ENCODE assay signal across 35 cellular contexts in the genomic region with DNA sequence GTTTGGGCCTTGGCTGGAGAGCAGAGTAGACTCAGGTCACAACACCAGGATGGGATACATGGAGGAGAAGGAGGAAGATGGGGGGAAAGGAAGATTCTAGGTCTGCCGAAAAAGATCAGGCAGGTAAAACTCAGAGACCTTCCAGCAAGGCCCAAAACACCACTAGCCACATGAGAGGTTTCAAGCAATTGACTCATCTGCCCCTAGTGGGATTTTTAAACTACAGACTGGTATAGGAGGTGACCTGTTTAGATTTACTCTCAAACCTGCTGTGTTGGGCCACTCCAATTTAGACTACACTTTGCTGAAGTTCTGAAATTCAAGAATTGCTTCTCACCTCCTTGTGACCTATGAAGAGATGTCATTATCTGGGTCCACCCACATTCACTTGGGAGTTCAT.
"Had no signal": no experiment of that assay in that cellular context is flagged by ENCODE, and none has a peak within 500 bp of the region (broad histone marks: within the 10 kb centered on the region; RNA-seq: fewer than 3 reads in every experiment).

No MANE protein-coding gene starts in this region.

- H3K36me3 ChIP-seq: Peyer's patch, SJSA1 had no signal

- H3K4me1 ChIP-seq: Peyer's patch, SJSA1 had no signal

- H3K9me3 ChIP-seq: Peyer's patch, SJSA1, SK-N-SH had no signal

- H3K36me3 Mint-ChIP-seq: activated CD4-positive, alpha-beta memory T cell treated with anti-CD3 and anti-CD28 coated beads for 36 hours; activated naive CD4-positive, alpha-beta T cell treated with anti-CD3 and anti-CD28 coated beads, Interleukin-2, amount 10 ng/mL, durations not matched to agents 7 days and 5 days; activated naive CD8-positive, alpha-beta T cell; brain had no signal

- H3K4me3 Mint-ChIP-seq: activated B cell treated with CpG ODN at 0.5 μM for 24 hours; activated CD4-positive, alpha-beta memory T cell treated with anti-CD3 and anti-CD28 coated beads for 36 hours; activated naive CD4-positive, alpha-beta T cell treated with anti-CD3 and anti-CD28 coated beads, Interleukin-2, amount 10 ng/mL, durations not matched to agents 7 days and 5 days; activated naive CD8-positive, alpha-beta T cell; activated naive CD8-positive, alpha-beta T cell treated with anti-CD3 and anti-CD28 coated beads, Interleukin-2, amount 50 U/mL, for 24 hours; activated T-cell treated with anti-CD3 and anti-CD28 coated beads, Interleukin-2, amount 50 U/mL, for 4 hours; activated T-helper 1 cell treated with anti-CD3 and anti-CD28 coated beads, Interleukin-12 subunit alpha, Interleukin-12 subunit beta, Interleukin-2, Interleukin-4 antibody, amounts not matched to agents 30 ng/mL and 10 ng/mL and 1 ng/mL, durations not matched to agents 14 hours and 24 hours and 36 hours; brain; T-helper 1 cell treated with Interleukin-12 subunit alpha and Interleukin-12 subunit beta and Interleukin-4 antibody, amounts not matched to agents 30 μg/mL and 1 μg/mL, for 36 hours; T-helper 2 cell treated with Interferon-gamma antibody and Interleukin-4, amounts not matched to agents 5 μg/mL and 100 μg/mL, for 36 hours had no signal

- DNase-seq: activated B cell treated with CpG ODN at 0.5 μM for 24 hours; activated CD4-positive, alpha-beta memory T cell treated with anti-CD3 and anti-CD28 coated beads for 36 hours; activated CD4-positive, alpha-beta T cell treated with anti-CD3 and anti-CD28 coated beads for 4 hours; activated CD4-positive, alpha-beta T cell treated with anti-CD3 and anti-CD28 coated beads, Interleukin-2, amount 50 U/mL, for 1 hour; activated CD4-positive, CD25-positive, alpha-beta regulatory T cell treated with anti-CD3 and anti-CD28 coated beads, Interleukin-2, amount 50 U/mL, for 72 hours; activated CD8-positive, alpha-beta memory T cell treated with anti-CD3 and anti-CD28 coated beads, Interleukin-2, amount 50 U/mL, for 4 hours; activated gamma-delta T cell treated with Interleukin-2 at 50 U/mL for 16 hours; activated naive CD4-positive, alpha-beta T cell treated with anti-CD3 and anti-CD28 coated beads, Interleukin-2, amount 10 ng/mL, durations not matched to agents 7 days and 5 days; activated naive CD8-positive, alpha-beta T cell treated with anti-CD3 and anti-CD28 coated beads, Interleukin-2, amount 50 U/mL, for 24 hours; activated T-cell treated with anti-CD3 and anti-CD28 coated beads for 4 hours; activated T-cell treated with anti-CD3 and anti-CD28 coated beads, Interleukin-2, amount 50 U/mL, for 4 hours; anterior cingulate cortex; MM.1S; MV-4-11; NCI-H1105; NCI-H1436; NCI-H1694; NCI-H2029; NCI-H2171 treated with DMSO at 0.1 percent for 48 hours; NCI-H2227 treated with DMSO at 0.1 percent for 48 hours; NCI-H446; NCI-H510A treated with DMSO at 0.1 percent for 48 hours; NCI-H526 treated with DMSO at 0.1 percent for 48 hours; NCI-H774; Peyer's patch; RPMI8226; SHP77 treated with DMSO at 0.1 percent for 48 hours; SK-N-SH had no signal

- H3K27ac Mint-ChIP-seq: activated B cell treated with CpG ODN at 0.5 μM for 24 hours; activated CD4-positive, alpha-beta memory T cell treated with anti-CD3 and anti-CD28 coated beads for 36 hours; activated naive CD4-positive, alpha-beta T cell treated with anti-CD3 and anti-CD28 coated beads, Interleukin-2, amount 10 ng/mL, durations not matched to agents 7 days and 5 days; activated naive CD8-positive, alpha-beta T cell; activated naive CD8-positive, alpha-beta T cell treated with anti-CD3 and anti-CD28 coated beads, Interleukin-2, amount 50 U/mL, for 24 hours; activated T-helper 1 cell treated with anti-CD3 and anti-CD28 coated beads, Interleukin-12 subunit alpha, Interleukin-12 subunit beta, Interleukin-2, Interleukin-4 antibody, amounts not matched to agents 30 ng/mL and 10 ng/mL and 1 ng/mL, durations not matched to agents 14 hours and 24 hours and 36 hours; T-helper 1 cell treated with Interleukin-12 subunit alpha and Interleukin-12 subunit beta and Interleukin-4 antibody, amounts not matched to agents 30 μg/mL and 1 μg/mL, for 36 hours; T-helper 2 cell treated with Interferon-gamma antibody and Interleukin-4, amounts not matched to agents 5 μg/mL and 100 μg/mL, for 36 hours had no signal

- H3K9ac ChIP-seq: KMS-11, SK-N-SH had no signal

- H3K4me3 ChIP-seq: Peyer's patch, SJSA1 had no signal

- H3K4me1 Mint-ChIP-seq: activated B cell treated with CpG ODN at 0.5 μM for 24 hours; activated naive CD4-positive, alpha-beta T cell treated with anti-CD3 and anti-CD28 coated beads, Interleukin-2, amount 10 ng/mL, durations not matched to agents 7 days and 5 days; activated naive CD8-positive, alpha-beta T cell treated with anti-CD3 and anti-CD28 coated beads, Interleukin-2, amount 50 U/mL, for 24 hours had no signal

- H3K27me3 ChIP-seq: Peyer's patch, SJSA1 had no signal

- H3K9me3 Mint-ChIP-seq: activated B cell treated with CpG ODN at 0.5 μM for 24 hours; activated CD4-positive, alpha-beta memory T cell treated with anti-CD3 and anti-CD28 coated beads for 36 hours; activated naive CD4-positive, alpha-beta T cell treated with anti-CD3 and anti-CD28 coated beads, Interleukin-2, amount 10 ng/mL, durations not matched to agents 7 days and 5 days; activated naive CD8-positive, alpha-beta T cell treated with anti-CD3 and anti-CD28 coated beads, Interleukin-2, amount 50 U/mL, for 24 hours; activated T-cell treated with anti-CD3 and anti-CD28 coated beads, Interleukin-2, amount 50 U/mL, for 4 hours; activated T-helper 1 cell treated with anti-CD3 and anti-CD28 coated beads, Interleukin-12 subunit alpha, Interleukin-12 subunit beta, Interleukin-2, Interleukin-4 antibody, amounts not matched to agents 30 ng/mL and 10 ng/mL and 1 ng/mL, durations not matched to agents 14 hours and 24 hours and 36 hours; brain; T-helper 1 cell treated with Interleukin-12 subunit alpha and Interleukin-12 subunit beta and Interleukin-4 antibody, amounts not matched to agents 30 μg/mL and 1 μg/mL, for 36 hours; T-helper 2 cell treated with Interferon-gamma antibody and Interleukin-4, amounts not matched to agents 5 μg/mL and 100 μg/mL, for 36 hours had no signal

- H3K27ac ChIP-seq: KMS-11, Peyer's patch, SJSA1 had no signal

- H3K27me3 Mint-ChIP-seq: activated naive CD4-positive, alpha-beta T cell treated with anti-CD3 and anti-CD28 coated beads, Interleukin-2, amount 10 ng/mL, durations not matched to agents 7 days and 5 days; brain had no signal
